ENCODE assay signal across 1 cellular context in genomic region chr2:215973111-215973792, GRCh38.
TF ChIP-seq lines count a peak whose summit lies in the region.

No MANE protein-coding gene starts in this region.

TF ChIP-seq in SK-N-SH treated with all-trans-retinoic acid at 6 μM for 48 hours, 23 proteins besides CTCF, POLR2A, EP300 and RAD21 (continued from another document):
- TF ChIP-seq CREB5 (CRISPR knock-in tag; IDR thresholded peaks at IDR 0.05; ENCODE audit: low read depth) (no peak), PPARA (CRISPR knock-in tag; IDR thresholded peaks at IDR 0.05; ENCODE audit: borderline replicate concordance) (no peak), CSDC2 (CRISPR knock-in tag; IDR thresholded peaks at IDR 0.05) (no peak), RARB (CRISPR knock-in tag; IDR thresholded peaks at IDR 0.05) (no peak), ESRRG (CRISPR knock-in tag; IDR thresholded peaks at IDR 0.05) (no peak), TOX (CRISPR knock-in tag; IDR thresholded peaks at IDR 0.05; ENCODE audit: borderline replicate concordance) (no peak), OSR1 (CRISPR knock-in tag; IDR thresholded peaks at IDR 0.05) (no peak)
TF ChIP-seq in SK-N-SH treated with all-trans-retinoic acid at 6 μM for 48 hours: peak in this region for 0.
